In genomic region chr5:141941307-141941706, GRCh38 we compare ENCODE assay signal across 11 cellular contexts. TPM values are rescaled to one million over a fixed set of nuclear protein-coding genes. Genes with fewer than 3 reads are reported as not detected.
A peak's percentile ranks its signal among the peaks of the same experiment; 100 is the strongest.
DNase-seq lines count a peak whose midpoint lies in the region; ATAC-seq and TF ChIP-seq lines count a peak whose summit lies in the region.
"Had no signal": no experiment of that assay in that cellular context is flagged by ENCODE, and none has a peak within 500 bp of the region (broad histone marks: within the 10 kb centered on the region; RNA-seq: fewer than 3 reads in every experiment).

No MANE protein-coding gene starts in this region.

- peaks cover 31% of the 10 kb centered on the region for H3K36me3 Mint-ChIP-seq in CD4-positive, alpha-beta T cell (ENCODE audit: low read depth)

- intact Hi-C loops in CD4-positive, alpha-beta T cell (cut with DNase I, micrococcal nuclease), result no loop called here

- no peak overlapping the region for H3K4me2 ChIP-seq in fibroblast of lung (ENCODE audit: extremely low read depth, insufficient read depth, low read length)

- no peak for TF ChIP-seq CTCF in CD4-positive, alpha-beta T cell (IDR thresholded peaks at IDR 0.05)
- no peak for TF ChIP-seq CTCF in fibroblast of lung (conservative IDR thresholded peaks at IDR 0.05 in 1 of 2, IDR thresholded peaks at IDR 0.05 in 1 of 2; ENCODE audit: low read depth in 1 of 2, low read length in 2 of 2)

- DNase-seq in CD4-positive, alpha-beta T cell, result no peak
- DNase-seq in RPMI8226 (peak; percentile 72), fibroblast of lung (ENCODE audit: low read depth in 2 of 2) (peak; percentile 12 to 30), renal cortical epithelial cell (ENCODE audit: low read depth) (peak; percentile 44), nucleus accumbens (lab: John Stamatoyannopoulos, UW) (no peak), NCI-H446 (lab: John Stamatoyannopoulos, UW) (no peak), COLO668 (lab: John Stamatoyannopoulos, UW; ENCODE audit: unreplicated experiment) (no peak)
- DNase-seq: endodermal cell; stimulated activated CD4-positive, alpha-beta T cell treated with anti-CD3 and anti-CD28 coated beads, Interleukin-15, amount 100 ng/mL, for 24 hours had no signal

- H3K9me3 Mint-ChIP-seq in CD4-positive, alpha-beta T cell, result no peaks in the 10 kb centered on the region
- H3K9me3 Mint-ChIP-seq: endodermal cell had no signal

- H3K27ac Mint-ChIP-seq in CD4-positive, alpha-beta T cell, result peak overlapping the region; percentile 23
- H3K27ac Mint-ChIP-seq: endodermal cell had no signal

- H3K27me3 ChIP-seq in CD4-positive, alpha-beta T cell (ENCODE audit: control insufficient read depth, insufficient read depth, low read length), result no peaks in the 10 kb centered on the region
- no peaks in the 10 kb centered on the region for H3K27me3 ChIP-seq in fibroblast of lung (ENCODE audit: control insufficient read depth, insufficient read depth, low read length)

- no peak overlapping the region for H3K4me3 Mint-ChIP-seq in CD4-positive, alpha-beta T cell
- H3K4me3 Mint-ChIP-seq: endodermal cell had no signal

- no peaks in the 10 kb centered on the region for H3K9me3 ChIP-seq in CD4-positive, alpha-beta T cell (ENCODE audit: control insufficient read depth, low read length)
- no peaks in the 10 kb centered on the region for H3K9me3 ChIP-seq in fibroblast of lung (ENCODE audit: control insufficient read depth, insufficient read depth, low read depth, low read length)

- peaks cover 7% of the 10 kb centered on the region for H3K4me1 ChIP-seq in fibroblast of lung (ENCODE audit: control insufficient read depth, extremely low read depth, insufficient read depth, low read length)

- POLR2A ChIA-PET in CD4-positive, alpha-beta T cell (lab: Charles Lee), result interaction anchor here (2.3 kb wide), 1 partner anchor 20 kb away, joined by 8 read pairs; no protein-coding TSS in a partner anchor

- H3K4me1 Mint-ChIP-seq in CD4-positive, alpha-beta T cell (ENCODE audit: low read depth), result no peaks in the 10 kb centered on the region

- H2AFZ ChIP-seq in fibroblast of lung (ENCODE audit: low read length), result no peak overlapping the region

- no peaks in the 10 kb centered on the region for H3K27me3 Mint-ChIP-seq in CD4-positive, alpha-beta T cell

- ATAC-seq in CD4-positive, alpha-beta T cell (ENCODE audit: poor library complexity), result no peak
- no peak for ATAC-seq in HG03095 (IDR thresholded peaks at IDR 0.05; ENCODE audit: unreplicated experiment)

- CTCF ChIA-PET in CD4-positive, alpha-beta T cell (lab: Charles Lee), result interaction anchor here (1.1 to 3.2 kb wide), 3 partner anchors 19 to 62 kb away, joined by 3 to 15 read pairs (median 3); no protein-coding TSS in a partner anchor

- peaks cover 9% of the 10 kb centered on the region for H3K36me3 ChIP-seq in fibroblast of lung (ENCODE audit: control insufficient read depth, insufficient read depth, low read length)

- no peak overlapping the region for H3K9ac ChIP-seq in fibroblast of lung (ENCODE audit: insufficient read depth, low read length)

- H4K20me1 ChIP-seq in fibroblast of lung (ENCODE audit: control insufficient read depth, extremely low read depth, insufficient read depth, low read length), result no peaks in the 10 kb centered on the region

- H3K79me2 ChIP-seq in fibroblast of lung (ENCODE audit: control insufficient read depth, insufficient read depth, low read length), result no peaks in the 10 kb centered on the region

- H3K4me3 ChIP-seq in fibroblast of lung (replicated peaks in 1 of 4; ENCODE audit: control extremely low read depth in 1 of 4, insufficient read depth in 1 of 4, low read depth in 3 of 4, low read length in 4 of 4), result no peak overlapping the region

- no peak overlapping the region for H3K27ac ChIP-seq in CD4-positive, alpha-beta T cell (ENCODE audit: low read depth, low read length)
- H3K27ac ChIP-seq in fibroblast of lung (ENCODE audit: insufficient read depth, low read length), result no peak overlapping the region

RNA-seq across cellular contexts. Expression of gene PCDH12, which starts 16.7 kb away (rescaled TPM):
- not detected for total RNA-seq in CD4-positive, alpha-beta T cell
- total RNA-seq in fibroblast of lung (under 0.01 TPM in 1 of 2 replicates, not detected in the other), renal cortical epithelial cell (0.35 and 0.45 TPM in 2 replicates)
- 0.01 and 0.02 TPM in 2 replicates for polyA plus RNA-seq in fibroblast of lung
- 0.03 and 0.05 TPM in 2 replicates for polyA plus RNA-seq in fibroblast of lung (2012)
- 0.24 TPM in 1 of 2 replicates, not detected in the other for polyA minus RNA-seq in fibroblast of lung (ENCODE audit: low replicate concordance)
- total RNA-seq: endodermal cell, SK-MEL-5 had no signal

RNA-seq across cellular contexts. Expression of gene DELE1, which starts 17.6 kb away (rescaled TPM):
- 10 to 100 TPM; 60.0 to 61.1 TPM for total RNA-seq in CD4-positive, alpha-beta T cell
- total RNA-seq in fibroblast of lung, result 30.6 and 38.6 TPM in 2 replicates
- 34.0 and 40.5 TPM in 2 replicates for polyA plus RNA-seq in fibroblast of lung
- 37.7 and 37.9 TPM in 2 replicates for polyA plus RNA-seq in fibroblast of lung (2012)
- 72.8 and 108 TPM in 2 replicates for polyA minus RNA-seq in fibroblast of lung (ENCODE audit: low replicate concordance)
- 32.8 and 52.9 TPM in 2 replicates for total RNA-seq in renal cortical epithelial cell

RNA-seq across cellular contexts. Expression of gene RNF14, which starts 27.6 kb away (rescaled TPM):
- total RNA-seq in CD4-positive, alpha-beta T cell, result 10 to 100 TPM in 1 of 2 experiments, 1 to 10 TPM in 1; 8.9 to 10.7 TPM
- total RNA-seq in fibroblast of lung (49.1 and 62.9 TPM in 2 replicates), renal cortical epithelial cell (86.3 and 113 TPM in 2 replicates)
- 53.1 and 65.3 TPM in 2 replicates for polyA plus RNA-seq in fibroblast of lung
- polyA plus RNA-seq in fibroblast of lung (2012), result 51.9 and 63.9 TPM in 2 replicates
- polyA minus RNA-seq in fibroblast of lung (ENCODE audit: low replicate concordance), result 62.5 and 74.9 TPM in 2 replicates

Comparison
In these comparisons a context has a peak if more than half of its experiments do, and no peak if none do; other contexts are left out.
1. DNase-seq: peak in RPMI8226 (single experiment), fibroblast of lung (2 of 2) and renal cortical epithelial cell (single experiment); none in CD4-positive, alpha-beta T cell (0 of 10), nucleus accumbens (0 of 56), NCI-H446 (0 of 2) and COLO668 (single experiment).